Comparison of ENCODE assay signal across 30 cellular contexts in the genomic region with DNA sequence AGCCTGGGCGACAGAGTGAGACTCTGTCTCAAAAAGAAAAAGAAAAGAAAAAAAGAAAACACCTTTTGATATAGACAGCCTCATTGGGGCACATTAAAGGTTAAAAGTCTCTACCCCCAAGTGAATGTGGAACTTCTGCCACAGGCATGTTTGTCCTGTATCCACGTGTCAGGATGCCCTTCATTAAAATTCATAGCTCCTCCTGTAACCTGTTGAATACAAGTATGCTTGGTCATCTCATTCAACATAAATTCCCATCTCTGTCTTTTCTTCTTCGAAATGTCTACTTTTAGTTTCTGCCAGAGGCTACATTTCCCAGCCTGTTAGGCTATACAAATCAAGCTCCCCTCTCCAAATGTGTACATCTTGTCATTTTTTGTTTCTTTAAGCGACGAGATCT. TPM values are rescaled to one million over a fixed set of nuclear protein-coding genes. Genes with fewer than 3 reads are reported as not detected.
DNase-seq lines count a peak whose midpoint lies in the region; ATAC-seq and TF ChIP-seq lines count a peak whose summit lies in the region.
"Had no signal": no experiment of that assay in that cellular context is flagged by ENCODE, and none has a peak within 500 bp of the region (broad histone marks: within the 10 kb centered on the region; RNA-seq: fewer than 3 reads in every experiment).

No MANE protein-coding gene starts in this region.

- 79% methylated on average over 5 of the region's 5 CpGs for WGBS in smooth muscle cell (ENCODE audit: low lambda C conversion rate)

- no peak overlapping the region for H3K27ac ChIP-seq in smooth muscle cell (ENCODE audit: low read depth)
- H3K27ac ChIP-seq: A549, epithelial cell of prostate, pancreas, thoracic aorta had no signal

- peaks cover 18% of the 10 kb centered on the region for H3K36me3 Mint-ChIP-seq in natural killer cell
- H3K36me3 Mint-ChIP-seq in natural killer cell treated with Interleukin-12 subunit alpha and Interleukin-12 subunit beta and Interleukin-15 and Interleukin-18, amount 100 ng/mL, for 72 hours = peaks cover 18% of the 10 kb centered on the region
- peaks cover 42% of the 10 kb centered on the region for H3K36me3 Mint-ChIP-seq in activated CD8-positive, alpha-beta T cell treated with anti-CD3 and anti-CD28 coated beads for 36 hours (ENCODE audit: low read depth)
- peaks cover 23% of the 10 kb centered on the region for H3K36me3 Mint-ChIP-seq in dendritic cell treated with granulocyte-macrophage colony-stimulating factor and Interleukin-4, amounts not matched to agents 40 ng/mL and 50 ng/mL, for 4 days (ENCODE audit: low read depth)

- intact Hi-C loops in natural killer cell (cut with micrococcal nuclease) = no loop called here
- intact Hi-C loops in activated CD8-positive, alpha-beta T cell treated with anti-CD3 and anti-CD28 coated beads for 36 hours (cut with micrococcal nuclease) = no loop called here
- intact Hi-C loops in dendritic cell treated with granulocyte-macrophage colony-stimulating factor and Interleukin-4, amounts not matched to agents 40 ng/mL and 50 ng/mL, for 4 days (cut with micrococcal nuclease) = no loop called here

- H2AFZ ChIP-seq in smooth muscle cell (ENCODE audit: low read depth) = no peak overlapping the region

- H3K9ac ChIP-seq in smooth muscle cell (ENCODE audit: low read depth) = no peak overlapping the region

- TF ChIP-seq CTCF in natural killer cell (IDR thresholded peaks at IDR 0.05) (no peak), smooth muscle cell (IDR thresholded peaks at IDR 0.05; ENCODE audit: borderline replicate concordance, insufficient read depth, poor library complexity, severe bottlenecking) (no peak)
- no peak for TF ChIP-seq CTCF in activated CD8-positive, alpha-beta T cell treated with anti-CD3 and anti-CD28 coated beads for 36 hours (IDR thresholded peaks at IDR 0.05)

- H3K9me3 Mint-ChIP-seq in natural killer cell = no peaks in the 10 kb centered on the region
- no peaks in the 10 kb centered on the region for H3K9me3 Mint-ChIP-seq in natural killer cell treated with Interleukin-12 subunit alpha and Interleukin-12 subunit beta and Interleukin-15 and Interleukin-18, amount 100 ng/mL, for 72 hours
- peaks cover 13% of the 10 kb centered on the region for H3K9me3 Mint-ChIP-seq in activated CD8-positive, alpha-beta T cell treated with anti-CD3 and anti-CD28 coated beads for 36 hours
- H3K9me3 Mint-ChIP-seq in dendritic cell treated with granulocyte-macrophage colony-stimulating factor and Interleukin-4, amounts not matched to agents 40 ng/mL and 50 ng/mL, for 4 days = no peaks in the 10 kb centered on the region
- H3K9me3 Mint-ChIP-seq: neural crest cell had no signal

- no peak overlapping the region for H3K4me3 ChIP-seq in smooth muscle cell
- H3K4me3 ChIP-seq: A549, HAP-1, mucosa of descending colon, pancreas, thoracic aorta had no signal

- H3K36me3 ChIP-seq in smooth muscle cell (ENCODE audit: low read depth) = no peaks in the 10 kb centered on the region
- H3K36me3 ChIP-seq: HAP-1, pancreas, thoracic aorta had no signal

- H3K27me3 Mint-ChIP-seq in natural killer cell (ENCODE audit: low read depth in 2 of 2) = no peaks in the 10 kb centered on the region
- no peaks in the 10 kb centered on the region for H3K27me3 Mint-ChIP-seq in natural killer cell treated with Interleukin-12 subunit alpha and Interleukin-12 subunit beta and Interleukin-15 and Interleukin-18, amount 100 ng/mL, for 72 hours
- no peaks in the 10 kb centered on the region for H3K27me3 Mint-ChIP-seq in activated CD8-positive, alpha-beta T cell treated with anti-CD3 and anti-CD28 coated beads for 36 hours
- H3K27me3 Mint-ChIP-seq in dendritic cell treated with granulocyte-macrophage colony-stimulating factor and Interleukin-4, amounts not matched to agents 40 ng/mL and 50 ng/mL, for 4 days = peaks cover 11% of the 10 kb centered on the region
- H3K27me3 Mint-ChIP-seq: IgD-negative memory B cell; stimulated activated memory B cell treated with anti-CD40 and anti-IgM and Interleukin-4, amounts not matched to agents 10 μg/mL and 1 μg/mL and 100 μg/mL, for 72 hours had no signal

- DNase-seq in natural killer cell = no peak
- no peak for DNase-seq in natural killer cell treated with Interleukin-12 subunit alpha and Interleukin-12 subunit beta and Interleukin-15 and Interleukin-18, amount 100 ng/mL, for 72 hours (ENCODE audit: low spot score)
- DNase-seq in activated CD8-positive, alpha-beta T cell treated with anti-CD3 and anti-CD28 coated beads for 36 hours = no peak
- no peak for DNase-seq in DMS79 (lab: John Stamatoyannopoulos, UW)
- DNase-seq in GM03348 (ENCODE audit: low spot score) = no peak
- DNase-seq in NCI-H1417 (lab: John Stamatoyannopoulos, UW) = no peak
- DNase-seq in smooth muscle cell (lab: John Stamatoyannopoulos, UW; ENCODE audit: unreplicated experiment) = no peak
- DNase-seq: activated naive CD4-positive, alpha-beta T cell; DMS 273 treated with DMSO at 0.1 percent for 48 hours; effector CD8-positive, alpha-beta T cell; hippocampal formation; left colon; mucosa of descending colon; MV-4-11; NCI-H146; NCI-H2107; pancreas; Right ventricle myocardium superior had no signal

- H3K27ac Mint-ChIP-seq in natural killer cell = peak overlapping the region; percentile 13 to 55
- H3K27ac Mint-ChIP-seq in natural killer cell treated with Interleukin-12 subunit alpha and Interleukin-12 subunit beta and Interleukin-15 and Interleukin-18, amount 100 ng/mL, for 72 hours = peak overlapping the region in 1 of 2 donors; percentile 34
- H3K27ac Mint-ChIP-seq in activated CD8-positive, alpha-beta T cell treated with anti-CD3 and anti-CD28 coated beads for 36 hours = peak overlapping the region; percentile 8
- H3K27ac Mint-ChIP-seq in dendritic cell treated with granulocyte-macrophage colony-stimulating factor and Interleukin-4, amounts not matched to agents 40 ng/mL and 50 ng/mL, for 4 days = peak overlapping the region; percentile 30
- H3K27ac Mint-ChIP-seq: stimulated activated memory B cell treated with anti-CD40 and anti-IgM and Interleukin-4, amounts not matched to agents 10 μg/mL and 1 μg/mL and 100 μg/mL, for 72 hours had no signal

- no peak for ATAC-seq in natural killer cell
- ATAC-seq in natural killer cell treated with Interleukin-12 subunit alpha and Interleukin-12 subunit beta and Interleukin-15 and Interleukin-18, amount 100 ng/mL, for 72 hours = no peak
- ATAC-seq in activated CD8-positive, alpha-beta T cell treated with anti-CD3 and anti-CD28 coated beads for 36 hours = no peak
- ATAC-seq: A549; activated CD4-positive, CD25-positive, alpha-beta regulatory T cell treated with anti-CD3 and anti-CD28 coated beads, Interleukin-2, amount 50 U/mL, for 24 hours; left colon; mucosa of descending colon; Panc1; pancreas; SK-N-SH treated with all-trans-retinoic acid at 6 μM for 48 hours; stimulated activated memory B cell treated with anti-CD40 and anti-IgM and Interleukin-4, amounts not matched to agents 10 μg/mL and 1 μg/mL and 100 μg/mL, for 72 hours had no signal

- no peaks in the 10 kb centered on the region for H3K27me3 ChIP-seq in smooth muscle cell (ENCODE audit: low read depth)
- H3K27me3 ChIP-seq: pancreas had no signal

- POLR2A ChIA-PET in activated CD8-positive, alpha-beta T cell treated with anti-CD3 and anti-CD28 coated beads for 36 hours (lab: Charles Lee) = no interaction called here

- no peaks in the 10 kb centered on the region for H3K79me2 ChIP-seq in smooth muscle cell (ENCODE audit: low read depth)

- CTCF ChIA-PET in activated CD8-positive, alpha-beta T cell treated with anti-CD3 and anti-CD28 coated beads for 36 hours (lab: Charles Lee) = no interaction called here

- H4K20me1 ChIP-seq in smooth muscle cell (ENCODE audit: low read depth) = no peaks in the 10 kb centered on the region

- H3K4me1 Mint-ChIP-seq in natural killer cell = peaks cover 14 to 25% of the 10 kb centered on the region in 2 donors
- H3K4me1 Mint-ChIP-seq in natural killer cell treated with Interleukin-12 subunit alpha and Interleukin-12 subunit beta and Interleukin-15 and Interleukin-18, amount 100 ng/mL, for 72 hours (ENCODE audit: low read depth in 2 of 2) = peaks cover 6 to 14% of the 10 kb centered on the region in 2 donors
- H3K4me1 Mint-ChIP-seq in activated CD8-positive, alpha-beta T cell treated with anti-CD3 and anti-CD28 coated beads for 36 hours (ENCODE audit: low read depth) = peaks cover 20% of the 10 kb centered on the region
- peaks cover 11% of the 10 kb centered on the region for H3K4me1 Mint-ChIP-seq in dendritic cell treated with granulocyte-macrophage colony-stimulating factor and Interleukin-4, amounts not matched to agents 40 ng/mL and 50 ng/mL, for 4 days (ENCODE audit: low read depth)
- H3K4me1 Mint-ChIP-seq: neural crest cell had no signal

- H3F3A ChIP-seq in smooth muscle cell (ENCODE audit: low read depth) = no peaks in the 10 kb centered on the region

- H3K4me1 ChIP-seq in smooth muscle cell (ENCODE audit: low read depth) = no peaks in the 10 kb centered on the region
- H3K4me1 ChIP-seq: A549, HAP-1, pancreas had no signal

- H3K4me3 Mint-ChIP-seq in natural killer cell = no peak overlapping the region
- H3K4me3 Mint-ChIP-seq in natural killer cell treated with Interleukin-12 subunit alpha and Interleukin-12 subunit beta and Interleukin-15 and Interleukin-18, amount 100 ng/mL, for 72 hours = no peak overlapping the region
- no peak overlapping the region for H3K4me3 Mint-ChIP-seq in activated CD8-positive, alpha-beta T cell treated with anti-CD3 and anti-CD28 coated beads for 36 hours
- H3K4me3 Mint-ChIP-seq in dendritic cell treated with granulocyte-macrophage colony-stimulating factor and Interleukin-4, amounts not matched to agents 40 ng/mL and 50 ng/mL, for 4 days = no peak overlapping the region
- H3K4me3 Mint-ChIP-seq: neural crest cell; stimulated activated memory B cell treated with anti-CD40 and anti-IgM and Interleukin-4, amounts not matched to agents 10 μg/mL and 1 μg/mL and 100 μg/mL, for 72 hours; T-helper 1 cell treated with Interleukin-12 subunit alpha and Interleukin-12 subunit beta and Interleukin-4 antibody, amounts not matched to agents 30 μg/mL and 1 μg/mL, for 36 hours had no signal

- H3K4me2 ChIP-seq in smooth muscle cell = no peak overlapping the region
- H3K4me2 ChIP-seq: A549 had no signal

- no peaks in the 10 kb centered on the region for H3K9me3 ChIP-seq in smooth muscle cell (replicated peaks; ENCODE audit: low read depth)
- H3K9me3 ChIP-seq: HAP-1, mucosa of descending colon, pancreas, thoracic aorta had no signal

RNA-seq across cellular contexts. Expression of a gene that starts 25.8 kb away (rescaled TPM):
- total RNA-seq in natural killer cell (100 to 1,000 TPM in 2 of 3 donors, 10 to 100 TPM in 1; 73.7 to 114 (median 107) TPM), smooth muscle cell (not detected in 2 replicates)
- 10 to 100 TPM; 19.5 to 59.1 TPM for total RNA-seq in natural killer cell treated with Interleukin-12 subunit alpha and Interleukin-12 subunit beta and Interleukin-15 and Interleukin-18, amount 100 ng/mL, for 72 hours
- 10 to 100 TPM; 27.5 to 28.3 TPM for total RNA-seq in activated CD8-positive, alpha-beta T cell treated with anti-CD3 and anti-CD28 coated beads for 36 hours
- polyA plus RNA-seq in smooth muscle cell = 0.04 TPM in 1 of 2 replicates, not detected in the other
- total RNA-seq: neural crest cell had no signal
- polyA plus RNA-seq: A549 had no signal

RNA-seq across cellular contexts. Expression of a gene that starts 58.4 kb away (rescaled TPM):
- 10 to 100 TPM; 58.5 to 80.3 (median 66.1) TPM for total RNA-seq in natural killer cell
- 10 to 100 TPM; 84.8 to 94.2 TPM for total RNA-seq in natural killer cell treated with Interleukin-12 subunit alpha and Interleukin-12 subunit beta and Interleukin-15 and Interleukin-18, amount 100 ng/mL, for 72 hours
- 10 to 100 TPM; 55.8 to 57.2 TPM for total RNA-seq in activated CD8-positive, alpha-beta T cell treated with anti-CD3 and anti-CD28 coated beads for 36 hours
- 18.9 and 20.0 TPM in 2 replicates for total RNA-seq in smooth muscle cell
- polyA plus RNA-seq in smooth muscle cell = 40.9 and 50.5 TPM in 2 replicates

Comparison
In these comparisons a context has a peak if more than half of its experiments do, and no peak if none do; other contexts are left out.
1. RNA of a gene that starts 25.8 kb away (total RNA-seq): 73.7 to 114 TPM in natural killer cell, 19.5 to 59.1 TPM in natural killer cell treated with Interleukin-12 subunit alpha and Interleukin-12 subunit beta and Interleukin-15 and Interleukin-18, amount 100 ng/mL, for 72 hours and 27.5 to 28.3 TPM in activated CD8-positive, alpha-beta T cell treated with anti-CD3 and anti-CD28 coated beads for 36 hours; not detected in smooth muscle cell; every median in the first group is over 10 times any median in the second.